8 cellular contexts compared by ENCODE assay signal in the genomic region with DNA sequence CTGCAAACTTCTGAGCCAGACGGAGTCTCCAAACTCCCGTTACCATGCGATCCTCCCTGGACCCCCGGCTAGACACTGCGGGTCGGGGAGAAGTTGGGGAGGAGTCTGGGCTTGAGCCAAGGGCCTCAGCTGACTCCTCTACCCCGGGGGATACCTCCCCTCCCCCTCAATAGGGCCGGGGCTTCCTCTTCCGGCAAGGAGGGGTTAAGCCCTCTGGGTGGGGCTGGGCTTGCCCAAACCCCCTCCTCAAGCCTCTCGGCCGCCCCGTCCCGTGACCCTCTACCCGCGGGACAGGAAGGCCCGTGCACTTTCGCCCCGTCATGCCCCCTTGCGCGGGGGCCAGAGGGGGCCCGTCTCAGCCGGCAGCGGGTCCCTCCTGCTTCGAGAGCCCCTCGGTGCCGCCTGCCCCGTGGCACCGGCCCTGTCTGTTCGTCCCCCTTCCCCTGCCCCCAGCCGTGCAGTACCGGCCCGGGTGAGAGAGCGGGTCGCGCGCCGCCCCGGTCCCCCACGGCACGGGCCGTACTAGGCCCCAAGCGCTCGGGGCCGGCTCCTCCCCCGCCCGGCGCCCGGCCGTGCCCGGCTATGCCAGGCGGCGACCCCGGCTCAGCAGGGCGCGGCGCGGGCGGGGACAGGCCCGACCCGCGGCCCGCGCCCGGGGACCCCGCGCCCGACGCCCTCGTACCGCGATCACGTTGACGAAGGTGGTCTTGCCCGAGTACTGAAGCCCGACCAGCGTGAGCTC. TPM values are rescaled to one million over a fixed set of nuclear protein-coding genes. Genes with fewer than 3 reads are reported as not detected.
DNase-seq lines count a peak whose midpoint lies in the region; ATAC-seq and TF ChIP-seq lines count a peak whose summit lies in the region.

No MANE protein-coding gene starts in this region.

- H3K4me3 ChIP-seq in DOHH2 (ENCODE audit: low read length), result peak overlapping the region; percentile 97
- peak overlapping the region; percentile 65 for H3K4me3 ChIP-seq in HUES48 (ENCODE audit: low read depth, low read length)
- peak overlapping the region; percentile 80 for H3K4me3 ChIP-seq in fibroblast of pulmonary artery (replicated peaks; ENCODE audit: low read depth, low read length)

- POLR2A ChIA-PET in activated CD4-positive, alpha-beta memory T cell treated with anti-CD3 and anti-CD28 coated beads, Interleukin-2, amount 10 ng/mL, durations not matched to agents 7 days and 5 days (lab: Charles Lee), result interaction anchor here (1.3 to 9.2 kb wide), 5 partner anchors 9 to 18 kb away, joined by 3 to 174 read pairs (median 10); partner anchors contain the start of gene PTPN7

- no peaks in the 10 kb centered on the region for H3K27me3 Mint-ChIP-seq in activated CD4-positive, alpha-beta memory T cell treated with anti-CD3 and anti-CD28 coated beads, Interleukin-2, amount 10 ng/mL, durations not matched to agents 7 days and 5 days
- H3K27me3 Mint-ChIP-seq in neural crest cell (ENCODE audit: low read depth), result peaks cover 6% of the 10 kb centered on the region

- H3K4me1 ChIP-seq in DOHH2 (ENCODE audit: control insufficient read depth, low read length) (peaks cover 21% of the 10 kb centered on the region), HUES48 (ENCODE audit: control insufficient read depth, insufficient read depth, low read length) (peaks cover 13% of the 10 kb centered on the region)

- H3K27ac Mint-ChIP-seq in activated CD4-positive, alpha-beta memory T cell treated with anti-CD3 and anti-CD28 coated beads, Interleukin-2, amount 10 ng/mL, durations not matched to agents 7 days and 5 days, result peak overlapping the region; percentile 87
- peak overlapping the region; percentile 28 for H3K27ac Mint-ChIP-seq in neural crest cell (ENCODE audit: unreplicated experiment)

- H3K9me2 ChIP-seq in DOHH2 (replicated peaks; ENCODE audit: control insufficient read depth, low read length), result no peaks in the 10 kb centered on the region

- ATAC-seq in GM19467 (IDR thresholded peaks at IDR 0.05; ENCODE audit: unreplicated experiment) (peak; percentile 39), HG03457 (IDR thresholded peaks at IDR 0.05; ENCODE audit: unreplicated experiment) (no peak)

- no peaks in the 10 kb centered on the region for H3K9me3 Mint-ChIP-seq in activated CD4-positive, alpha-beta memory T cell treated with anti-CD3 and anti-CD28 coated beads, Interleukin-2, amount 10 ng/mL, durations not matched to agents 7 days and 5 days
- H3K9me3 Mint-ChIP-seq in neural crest cell, result no peaks in the 10 kb centered on the region

- H3K36me3 ChIP-seq in DOHH2 (ENCODE audit: control insufficient read depth, low read length) (peaks cover 39% of the 10 kb centered on the region), HUES48 (ENCODE audit: control insufficient read depth, insufficient read depth, low read length) (peaks cover 6% of the 10 kb centered on the region; the same call in 1 of the 2 replicates)

- peaks cover 15% of the 10 kb centered on the region for H3F3A ChIP-seq in DOHH2 (ENCODE audit: control insufficient read depth, insufficient read depth)

- H3K9ac ChIP-seq in HUES48 (ENCODE audit: low read depth, low read length), result peak overlapping the region; percentile 66

- peaks cover 42% of the 10 kb centered on the region for H3K4me1 Mint-ChIP-seq in activated CD4-positive, alpha-beta memory T cell treated with anti-CD3 and anti-CD28 coated beads, Interleukin-2, amount 10 ng/mL, durations not matched to agents 7 days and 5 days
- H3K4me1 Mint-ChIP-seq in neural crest cell, result peaks cover 25% of the 10 kb centered on the region

- H3K9me3 ChIP-seq in DOHH2 (ENCODE audit: control insufficient read depth, insufficient read depth, low read length), result no peaks in the 10 kb centered on the region
- H3K9me3 ChIP-seq in HUES48 (ENCODE audit: control insufficient read depth, insufficient read depth, low read length), result no peaks in the 10 kb centered on the region

- H3K27me3 ChIP-seq in DOHH2 (ENCODE audit: control insufficient read depth, low read length), result no peaks in the 10 kb centered on the region
- 0 out of 2 replicates have a peak, but pooled peaks cover 3% of the 10 kb centered on the region for H3K27me3 ChIP-seq in HUES48 (ENCODE audit: control insufficient read depth, insufficient read depth, low read length)

- H4K20me1 ChIP-seq in DOHH2 (ENCODE audit: control insufficient read depth, insufficient read depth, low read depth, low read length), result peaks cover 12% of the 10 kb centered on the region

- H3K27ac ChIP-seq in DOHH2 (ENCODE audit: low read depth, low read length), result peak overlapping the region; percentile 73
- H3K27ac ChIP-seq in HUES48 (ENCODE audit: low read depth, low read length), result peak overlapping the region; percentile 77

- TF ChIP-seq CTCF in DOHH2 (IDR thresholded peaks at IDR 0.05; ENCODE audit: low read depth, low read length, poor library complexity, severe bottlenecking), result no peak
- TF ChIP-seq CTCF in fibroblast of pulmonary artery (IDR thresholded peaks at IDR 0.05; ENCODE audit: low read length, missing control alignments), result no peak
- TF ChIP-seq CTCF in neural crest cell (conservative IDR thresholded peaks at IDR 0.05), result no peak

- peak overlapping the region; percentile 92 for H3K4me2 ChIP-seq in DOHH2 (ENCODE audit: low read length)

- peaks cover 55% of the 10 kb centered on the region for H3K79me2 ChIP-seq in DOHH2 (ENCODE audit: control insufficient read depth, low read length)

- peaks cover 20% of the 10 kb centered on the region for H3K36me3 Mint-ChIP-seq in activated CD4-positive, alpha-beta memory T cell treated with anti-CD3 and anti-CD28 coated beads, Interleukin-2, amount 10 ng/mL, durations not matched to agents 7 days and 5 days (ENCODE audit: low read depth)
- no peaks in the 10 kb centered on the region for H3K36me3 Mint-ChIP-seq in neural crest cell (ENCODE audit: low read depth)

- peak overlapping the region; percentile 84 for H3K4me3 Mint-ChIP-seq in activated CD4-positive, alpha-beta memory T cell treated with anti-CD3 and anti-CD28 coated beads, Interleukin-2, amount 10 ng/mL, durations not matched to agents 7 days and 5 days
- peak overlapping the region; percentile 96 for H3K4me3 Mint-ChIP-seq in neural crest cell

- CTCF ChIA-PET in activated CD4-positive, alpha-beta memory T cell treated with anti-CD3 and anti-CD28 coated beads, Interleukin-2, amount 10 ng/mL, durations not matched to agents 7 days and 5 days (lab: Charles Lee), result interaction anchor here (1.3 to 2.9 kb wide), 4 partner anchors 9 to 160 kb away, joined by 3 to 22 read pairs (median 11); partner anchors contain the start of gene PTPN7

- DNase-seq in activated CD4-positive, alpha-beta memory T cell treated with anti-CD3 and anti-CD28 coated beads, Interleukin-2, amount 10 ng/mL, durations not matched to agents 7 days and 5 days, result peak; percentile 42
- DNase-seq in fibroblast of pulmonary artery (ENCODE audit: low read depth), result no peak
- peak; percentile 34 for DNase-seq in neural crest cell (ENCODE audit: low read depth, low spot score)
- DNase-seq in HCEC 1CT, result no peak

RNA-seq across cellular contexts. Expression of gene ARL8A, which starts 0.6 kb away (rescaled TPM):
- 10 to 100 TPM; 62.4 to 63.8 TPM for total RNA-seq in activated CD4-positive, alpha-beta memory T cell treated with anti-CD3 and anti-CD28 coated beads, Interleukin-2, amount 10 ng/mL, durations not matched to agents 7 days and 5 days
- 50.9 and 57.3 TPM in 2 replicates for total RNA-seq in neural crest cell

RNA-seq across cellular contexts. Expression of gene PTPN7, which starts 16.5 kb away (rescaled TPM):
- 100 to 1,000 TPM; 228 to 231 TPM for total RNA-seq in activated CD4-positive, alpha-beta memory T cell treated with anti-CD3 and anti-CD28 coated beads, Interleukin-2, amount 10 ng/mL, durations not matched to agents 7 days and 5 days
- not detected in 2 replicates for total RNA-seq in neural crest cell

RNA-seq across cellular contexts. Expression of gene GPR37L1, which starts 21.2 kb away (rescaled TPM):
- total RNA-seq in activated CD4-positive, alpha-beta memory T cell treated with anti-CD3 and anti-CD28 coated beads, Interleukin-2, amount 10 ng/mL, durations not matched to agents 7 days and 5 days, result not detected
- 0.05 TPM in 1 of 2 replicates, not detected in the other for total RNA-seq in neural crest cell

RNA-seq across cellular contexts. Expression of gene LGR6, which starts 49.7 kb away (rescaled TPM):
- total RNA-seq in activated CD4-positive, alpha-beta memory T cell treated with anti-CD3 and anti-CD28 coated beads, Interleukin-2, amount 10 ng/mL, durations not matched to agents 7 days and 5 days, result under 1 TPM in 1 of 2 experiments, not detected in 1; 0.08 TPM
- 0.16 and 0.91 TPM in 2 replicates for total RNA-seq in neural crest cell

Comparison
In these comparisons a context has a peak if more than half of its experiments do, and no peak if none do; other contexts are left out.
1. DNase-seq: peak in activated CD4-positive, alpha-beta memory T cell treated with anti-CD3 and anti-CD28 coated beads, Interleukin-2, amount 10 ng/mL, durations not matched to agents 7 days and 5 days (single experiment) and neural crest cell (single experiment); none in fibroblast of pulmonary artery (single experiment) and HCEC 1CT (single experiment).
2. RNA of gene PTPN7, which starts 16.5 kb away (total RNA-seq): 228 to 231 TPM in activated CD4-positive, alpha-beta memory T cell treated with anti-CD3 and anti-CD28 coated beads, Interleukin-2, amount 10 ng/mL, durations not matched to agents 7 days and 5 days; not detected in neural crest cell; every median in the first group is over 100 times any median in the second.
3. Peak in every context shown above with its lines, with median percentiles within 50 percentile points of each other: H3K4me3 ChIP-seq.